10 cellular contexts compared by ENCODE assay signal in the genomic region with DNA sequence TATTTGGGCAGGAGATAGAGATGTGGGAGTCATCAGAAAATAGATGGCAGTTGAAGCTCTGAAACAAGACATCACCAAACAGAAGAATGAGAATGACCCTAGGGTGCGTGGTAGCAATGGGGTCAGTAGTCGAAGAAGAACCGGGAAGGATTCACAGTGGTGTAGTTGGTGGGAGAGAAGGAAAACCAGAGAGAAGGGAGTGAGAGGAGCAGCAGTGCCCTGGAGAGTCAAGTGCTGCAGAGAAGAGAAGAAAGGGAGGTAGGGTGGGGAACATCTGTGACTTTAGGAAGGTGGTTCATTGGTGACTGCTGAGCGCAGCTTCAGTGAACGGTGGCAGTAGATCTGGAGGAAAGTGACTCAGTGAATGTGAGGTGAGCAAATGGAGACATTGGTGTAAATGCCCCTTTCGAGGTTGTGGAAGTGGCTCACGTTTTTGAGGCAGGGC. TPM values are rescaled to one million over a fixed set of nuclear protein-coding genes. Genes with fewer than 3 reads are reported as not detected.
DNase-seq lines count a peak whose midpoint lies in the region; ATAC-seq, FAIRE-seq and TF ChIP-seq lines count a peak whose summit lies in the region.
"Had no signal": no experiment of that assay in that cellular context is flagged by ENCODE, and none has a peak within 500 bp of the region (broad histone marks: within the 10 kb centered on the region; RNA-seq: fewer than 3 reads in every experiment).

No MANE protein-coding gene starts in this region.

- H3K27ac Mint-ChIP-seq in CD8-positive, alpha-beta T cell, result peak overlapping the region; percentile 92
- H3K27ac Mint-ChIP-seq in activated CD8-positive, alpha-beta T cell treated with anti-CD3 and anti-CD28 coated beads, Interleukin-2, amount 10 ng/mL, durations not matched to agents 7 days and 5 days, result peak overlapping the region; percentile 76

- FAIRE-seq in keratinocyte (lab: Jason Lieb, UNC), result no peak

- no peaks in the 10 kb centered on the region for H3K9me3 Mint-ChIP-seq in CD8-positive, alpha-beta T cell
- no peaks in the 10 kb centered on the region for H3K9me3 Mint-ChIP-seq in activated CD8-positive, alpha-beta T cell treated with anti-CD3 and anti-CD28 coated beads, Interleukin-2, amount 10 ng/mL, durations not matched to agents 7 days and 5 days (ENCODE audit: insufficient read depth)

- peaks cover 41% of the 10 kb centered on the region for H3K4me1 ChIP-seq in CD8-positive, alpha-beta T cell (ENCODE audit: insufficient read depth, low read length)
- H3K4me1 ChIP-seq in keratinocyte (ENCODE audit: control insufficient read depth, extremely low read depth, insufficient read depth, low read length), result peaks cover 17% of the 10 kb centered on the region
- H3K4me1 ChIP-seq in PC-3 (ENCODE audit: insufficient read depth, low read length), result no peaks in the 10 kb centered on the region
- H3K4me1 ChIP-seq in tibial nerve, result peaks cover 0 to 11% (median 4%) of the 10 kb centered on the region in 4 donors

- peak overlapping the region; percentile 10 for H3K9ac ChIP-seq in keratinocyte (ENCODE audit: control insufficient read depth, extremely low read depth, insufficient read depth, low read length)
- H3K9ac ChIP-seq in PC-3 (ENCODE audit: low read length), result no peak overlapping the region

- H3K79me2 ChIP-seq in keratinocyte (ENCODE audit: control insufficient read depth, insufficient read depth, low read length), result no peaks in the 10 kb centered on the region
- H3K79me2 ChIP-seq in PC-3 (ENCODE audit: low read length), result no peaks in the 10 kb centered on the region

- TF ChIP-seq CTCF in CD8-positive, alpha-beta T cell (IDR thresholded peaks at IDR 0.05), result no peak
- TF ChIP-seq CTCF in keratinocyte (optimal IDR thresholded peaks at IDR 0.05 in 1 of 3, IDR thresholded peaks at IDR 0.05 in 1 of 3, conservative IDR thresholded peaks at IDR 0.05 in 1 of 3; ENCODE audit: extremely low read depth in 1 of 3, insufficient read depth in 2 of 3, low read length in 3 of 3), result no peak
- TF ChIP-seq CTCF in PC-3 (conservative IDR thresholded peaks at IDR 0.05; ENCODE audit: low read depth, low read length), result no peak
- no peak for TF ChIP-seq CTCF in tibial nerve (IDR thresholded peaks at IDR 0.05)

- TF ChIP-seq POLR2A in tibial nerve (IDR thresholded peaks at IDR 0.05), result no peak

- H3K4me1 Mint-ChIP-seq in CD8-positive, alpha-beta T cell (ENCODE audit: low read depth), result peaks cover 79% of the 10 kb centered on the region
- H3K4me1 Mint-ChIP-seq in activated CD8-positive, alpha-beta T cell treated with anti-CD3 and anti-CD28 coated beads, Interleukin-2, amount 10 ng/mL, durations not matched to agents 7 days and 5 days (ENCODE audit: low read depth), result peaks cover 53% of the 10 kb centered on the region

- CTCF ChIA-PET in CD8-positive, alpha-beta T cell (lab: Charles Lee), result interaction anchor here (0.6 to 1.3 kb wide), 3 partner anchors 16 to 198 kb away, joined by 3 read pairs; no protein-coding TSS in a partner anchor
- CTCF ChIA-PET in activated CD8-positive, alpha-beta T cell treated with anti-CD3 and anti-CD28 coated beads, Interleukin-2, amount 10 ng/mL, durations not matched to agents 7 days and 5 days (lab: Charles Lee), result interaction anchor here (1.1 kb wide), 1 partner anchor 15 kb away, joined by 3 read pairs; no protein-coding TSS in a partner anchor
- CTCF ChIA-PET in PC-3 (lab: Charles Lee), result no interaction called here

- dilution Hi-C loops in keratinocyte (cut with MboI; ENCODE audit: extremely low pct_ligation_motif_present, low sequenced_read_pairs), result no loop called here

- no peaks in the 10 kb centered on the region for H3K9me3 ChIP-seq in CD8-positive, alpha-beta T cell (ENCODE audit: low read length)
- H3K9me3 ChIP-seq in keratinocyte (ENCODE audit: control insufficient read depth, low read depth, low read length), result no peaks in the 10 kb centered on the region
- no peaks in the 10 kb centered on the region for H3K9me3 ChIP-seq in PC-3 (ENCODE audit: low read length)
- no peaks in the 10 kb centered on the region for H3K9me3 ChIP-seq in tibial nerve

- H3K4me2 ChIP-seq in keratinocyte (ENCODE audit: control insufficient read depth, extremely low read depth, insufficient read depth, low read depth, low read length), result peak overlapping the region; percentile 29
- H3K4me2 ChIP-seq in PC-3 (ENCODE audit: low read length), result no peak overlapping the region

- no peak for DNase-seq in CD8-positive, alpha-beta T cell
- DNase-seq in activated CD8-positive, alpha-beta T cell treated with anti-CD3 and anti-CD28 coated beads, Interleukin-2, amount 10 ng/mL, durations not matched to agents 7 days and 5 days, result no peak
- no peak for DNase-seq in keratinocyte (ENCODE audit: low read depth, low spot score)
- no peak for DNase-seq in LoVo (ENCODE audit: low spot score)
- no peak for DNase-seq in PC-3
- DNase-seq in cortex of kidney (lab: John Stamatoyannopoulos, UW), result no peak
- no peak for DNase-seq in tibial nerve (ENCODE audit: low spot score in 2 of 2)
- DNase-seq: DMS 273 treated with DMSO at 0.1 percent for 48 hours, SHP77 treated with DMSO at 0.1 percent for 48 hours had no signal

- no peaks in the 10 kb centered on the region for H3F3A ChIP-seq in PC-3 (ENCODE audit: low read length, unreplicated experiment)

- H3K9me2 ChIP-seq in PC-3 (replicated peaks; ENCODE audit: low read length), result no peaks in the 10 kb centered on the region

- no peak for TF ChIP-seq EP300 in tibial nerve (IDR thresholded peaks at IDR 0.05)

- no peaks in the 10 kb centered on the region for H3K27me3 Mint-ChIP-seq in CD8-positive, alpha-beta T cell (ENCODE audit: low read depth)
- H3K27me3 Mint-ChIP-seq in activated CD8-positive, alpha-beta T cell treated with anti-CD3 and anti-CD28 coated beads, Interleukin-2, amount 10 ng/mL, durations not matched to agents 7 days and 5 days (ENCODE audit: low read depth), result no peaks in the 10 kb centered on the region

- no TSS peak for BruUV-seq in PC-3 (replicated peaks; lab: Mats Ljungman, UMichigan)

- H4K20me1 ChIP-seq in keratinocyte (ENCODE audit: control insufficient read depth, extremely low read depth, insufficient read depth, low read length) (no peaks in the 10 kb centered on the region), PC-3 (ENCODE audit: low read length) (no peaks in the 10 kb centered on the region)

- POLR2A ChIA-PET in CD8-positive, alpha-beta T cell (lab: Charles Lee), result interaction anchor here (1.8 to 4.2 kb wide), 3 partner anchors 9 to 35 kb away, joined by 8 to 18 read pairs (median 8); no protein-coding TSS in a partner anchor
- POLR2A ChIA-PET in activated CD8-positive, alpha-beta T cell treated with anti-CD3 and anti-CD28 coated beads, Interleukin-2, amount 10 ng/mL, durations not matched to agents 7 days and 5 days (lab: Charles Lee), result interaction anchor here (0.9 to 1.4 kb wide), 3 partner anchors 9 to 52 kb away, joined by 3 to 4 read pairs (median 3); no protein-coding TSS in a partner anchor
- POLR2A ChIA-PET in PC-3 (lab: Charles Lee; ENCODE audit: unreplicated experiment), result no interaction called here

- no peak overlapping the region for H2AFZ ChIP-seq in keratinocyte (ENCODE audit: control insufficient read depth, low read length)
- no peak overlapping the region for H2AFZ ChIP-seq in PC-3 (ENCODE audit: low read length)

- no peaks in the 10 kb centered on the region for H3K27me3 ChIP-seq in CD8-positive, alpha-beta T cell (ENCODE audit: insufficient read depth, low read length)
- no peaks in the 10 kb centered on the region for H3K27me3 ChIP-seq in keratinocyte (ENCODE audit: control insufficient read depth, extremely low read depth, insufficient read depth, low read length)
- H3K27me3 ChIP-seq in PC-3 (ENCODE audit: low read length), result no peaks in the 10 kb centered on the region
- H3K27me3 ChIP-seq in tibial nerve, result no peaks in the 10 kb centered on the region

- H3K4me3 Mint-ChIP-seq in CD8-positive, alpha-beta T cell, result peak overlapping the region; percentile 27
- peak overlapping the region; percentile 4 for H3K4me3 Mint-ChIP-seq in activated CD8-positive, alpha-beta T cell treated with anti-CD3 and anti-CD28 coated beads, Interleukin-2, amount 10 ng/mL, durations not matched to agents 7 days and 5 days

- peak; percentile 24 for ATAC-seq in CD8-positive, alpha-beta T cell
- ATAC-seq in GM21423 (IDR thresholded peaks at IDR 0.05; ENCODE audit: unreplicated experiment) (peak; percentile 5), PC-3 (no peak)
- ATAC-seq in activated CD8-positive, alpha-beta T cell treated with anti-CD3 and anti-CD28 coated beads, Interleukin-2, amount 10 ng/mL, durations not matched to agents 7 days and 5 days, result no peak

- intact Hi-C loops in CD8-positive, alpha-beta T cell (cut with DNase I, micrococcal nuclease), result loop anchor here (1.0 to 5.0 kb wide), 7 partner anchors 10 to 49 kb away; partner anchors contain the start of gene CDC42EP3 (in 2 of the 2)
- intact Hi-C loops in PC-3 (cut with micrococcal nuclease), result no loop called here

- H3K27ac ChIP-seq in CD8-positive, alpha-beta T cell (ENCODE audit: low read depth, low read length), result peak overlapping the region; percentile 50
- H3K27ac ChIP-seq in keratinocyte (ENCODE audit: control insufficient read depth, insufficient read depth, low read length) (peak overlapping the region; percentile 74), PC-3 (ENCODE audit: low read length) (no peak overlapping the region), tibial nerve (peak overlapping the region in 2 of 4 donors; percentile 18)

- H3K36me3 ChIP-seq in CD8-positive, alpha-beta T cell (ENCODE audit: insufficient read depth, low read length), result no peaks in the 10 kb centered on the region
- H3K36me3 ChIP-seq in keratinocyte (ENCODE audit: control insufficient read depth in 2 of 2, extremely low read depth in 1 of 2, insufficient read depth in 2 of 2, low read length in 2 of 2) (no peaks in the 10 kb centered on the region), PC-3 (ENCODE audit: low read depth, low read length) (no peaks in the 10 kb centered on the region), tibial nerve (no peaks in the 10 kb centered on the region)

- H3K36me3 Mint-ChIP-seq in CD8-positive, alpha-beta T cell, result peaks cover 21% of the 10 kb centered on the region
- H3K36me3 Mint-ChIP-seq in activated CD8-positive, alpha-beta T cell treated with anti-CD3 and anti-CD28 coated beads, Interleukin-2, amount 10 ng/mL, durations not matched to agents 7 days and 5 days (ENCODE audit: low read depth), result peaks cover 11% of the 10 kb centered on the region

- no peaks in the 10 kb centered on the region for H3K9me1 ChIP-seq in keratinocyte (ENCODE audit: control insufficient read depth, extremely low read depth, insufficient read depth, low read length)

- H3K4me3 ChIP-seq in CD8-positive, alpha-beta T cell (ENCODE audit: low read depth, low read length), result no peak overlapping the region
- H3K4me3 ChIP-seq in keratinocyte (ENCODE audit: control insufficient read depth in 2 of 3, extremely low read depth in 1 of 3, insufficient read depth in 2 of 3, low read depth in 1 of 3, low read length in 3 of 3) (no peak overlapping the region), PC-3 (ENCODE audit: low read length) (no peak overlapping the region), tibial nerve (no peak overlapping the region)

- 87 to 94% methylated on average over 7 of the region's 7 CpGs for WGBS in tibial nerve, 2 donors

RNA-seq across cellular contexts. Expression of gene CDC42EP3, which starts 36.5 kb away (rescaled TPM):
- total RNA-seq in CD8-positive, alpha-beta T cell, result 10 to 100 TPM; 27.4 to 28.1 TPM
- total RNA-seq in activated CD8-positive, alpha-beta T cell treated with anti-CD3 and anti-CD28 coated beads, Interleukin-2, amount 10 ng/mL, durations not matched to agents 7 days and 5 days, result 10 to 100 TPM; 30.1 to 33.2 TPM
- polyA plus RNA-seq in keratinocyte, result 24.1 to 50.7 TPM (median 34.6 TPM) in 3 replicates
- 4.3 TPM for polyA plus RNA-seq in keratinocyte (2011; ENCODE audit: low read depth)
- polyA plus RNA-seq in keratinocyte (2011; cell fraction: cytosol; rRNA removed), result 39.4 and 54.8 TPM in 2 replicates
- polyA plus RNA-seq in keratinocyte (2011; cell fraction: nucleus; rRNA removed), result 45.1 and 47.2 TPM in 2 replicates
- polyA plus RNA-seq in keratinocyte (2012; ENCODE audit: low replicate concordance), result 16.4 and 22.4 TPM in 2 replicates
- 32.5 to 52.2 TPM (median 33.1 TPM) in 3 replicates for polyA minus RNA-seq in keratinocyte
- polyA minus RNA-seq in keratinocyte (2011; cell fraction: cytosol; rRNA and poly(A)+ RNA removed), result 24.0 TPM
- polyA minus RNA-seq in keratinocyte (2011; cell fraction: nucleus; rRNA and poly(A)+ RNA removed), result 17.2 and 39.7 TPM in 2 replicates
- total RNA-seq in PC-3 (2014; rRNA removed) (22.5 and 28.4 TPM in 2 replicates), tibial nerve (10 to 100 TPM; 31.8 to 58.6 (median 40.2) TPM)

Comparison
In these comparisons a context has a peak if more than half of its experiments do, and no peak if none do; other contexts are left out.
1. ATAC-seq: peak in CD8-positive, alpha-beta T cell (single experiment) and GM21423 (single experiment); none in activated CD8-positive, alpha-beta T cell treated with anti-CD3 and anti-CD28 coated beads, Interleukin-2, amount 10 ng/mL, durations not matched to agents 7 days and 5 days (single experiment) and PC-3 (single experiment).